10 cellular contexts compared by ENCODE assay signal in genomic region chr11:10658621-10659338, GRCh38. TPM values are rescaled to one million over a fixed set of nuclear protein-coding genes. Genes with fewer than 3 reads are reported as not detected.
DNase-seq lines count a peak whose midpoint lies in the region; ATAC-seq, FAIRE-seq and TF ChIP-seq lines count a peak whose summit lies in the region.
"Had no signal": no experiment of that assay in that cellular context is flagged by ENCODE, and none has a peak within 500 bp of the region (broad histone marks: within the 10 kb centered on the region; RNA-seq: fewer than 3 reads in every experiment).

No MANE protein-coding gene starts in this region.

- H3K36me3 ChIP-seq in GM23338 (ENCODE audit: insufficient read depth) (no peaks in the 10 kb centered on the region), keratinocyte (ENCODE audit: control insufficient read depth in 2 of 2, extremely low read depth in 1 of 2, insufficient read depth in 2 of 2, low read length in 2 of 2) (no peaks in the 10 kb centered on the region)

- H3K9me3 Mint-ChIP-seq in GM23338 = no peaks in the 10 kb centered on the region
- H3K9me3 Mint-ChIP-seq in WTC11 = no peaks in the 10 kb centered on the region
- no peaks in the 10 kb centered on the region for H3K9me3 Mint-ChIP-seq in stimulated activated effector memory CD8-positive, alpha-beta T cell treated with anti-CD3 and anti-CD28 coated beads, Interleukin-12 subunit alpha, Interleukin-12 subunit beta, amount 100 ng/mL, for 72 hours
- no peaks in the 10 kb centered on the region for H3K9me3 Mint-ChIP-seq in activated CD4-positive, alpha-beta T cell treated with anti-CD3 and anti-CD28 coated beads for 36 hours (ENCODE audit: low read depth)

- H3K79me2 ChIP-seq in GM23338 (replicated peaks; ENCODE audit: insufficient read depth) (no peaks in the 10 kb centered on the region), keratinocyte (ENCODE audit: control insufficient read depth, insufficient read depth, low read length) (no peaks in the 10 kb centered on the region)

- H3K9ac ChIP-seq in keratinocyte (ENCODE audit: control insufficient read depth, extremely low read depth, insufficient read depth, low read length) = peak overlapping the region; percentile 24

- H3K9me2 ChIP-seq in GM23338 (ENCODE audit: insufficient read depth) = no peaks in the 10 kb centered on the region; the same call in 1 of the 2 replicates

- no peak for FAIRE-seq in keratinocyte (lab: Jason Lieb, UNC)

- no peak; the same call in 2 of the 3 replicates for ATAC-seq in GM23338
- ATAC-seq in WTC11 = no peak
- no peak for ATAC-seq in stimulated activated effector memory CD8-positive, alpha-beta T cell treated with anti-CD3 and anti-CD28 coated beads, Interleukin-12 subunit alpha, Interleukin-12 subunit beta, amount 100 ng/mL, for 72 hours
- ATAC-seq in activated CD4-positive, alpha-beta T cell treated with anti-CD3 and anti-CD28 coated beads for 36 hours = no peak

- H3K4me2 ChIP-seq in GM23338 = no peak overlapping the region
- peak overlapping the region; percentile 42 for H3K4me2 ChIP-seq in keratinocyte (ENCODE audit: control insufficient read depth, extremely low read depth, insufficient read depth, low read depth, low read length)

- no peaks in the 10 kb centered on the region for H4K20me1 ChIP-seq in GM23338 (replicated peaks; ENCODE audit: insufficient read depth)
- H4K20me1 ChIP-seq in keratinocyte (ENCODE audit: control insufficient read depth, extremely low read depth, insufficient read depth, low read length) = no peaks in the 10 kb centered on the region

- dilution Hi-C loops in keratinocyte (cut with MboI; ENCODE audit: extremely low pct_ligation_motif_present, low sequenced_read_pairs) = no loop called here

- H3K4me3 Mint-ChIP-seq in GM23338 = no peak overlapping the region
- no peak overlapping the region for H3K4me3 Mint-ChIP-seq in WTC11
- no peak overlapping the region for H3K4me3 Mint-ChIP-seq in stimulated activated effector memory CD8-positive, alpha-beta T cell treated with anti-CD3 and anti-CD28 coated beads, Interleukin-12 subunit alpha, Interleukin-12 subunit beta, amount 100 ng/mL, for 72 hours
- no peak overlapping the region for H3K4me3 Mint-ChIP-seq in activated CD4-positive, alpha-beta T cell treated with anti-CD3 and anti-CD28 coated beads for 36 hours

- H3K27ac ChIP-seq in GM23338 (ENCODE audit: low read depth) = no peak overlapping the region
- H3K27ac ChIP-seq in keratinocyte (ENCODE audit: control insufficient read depth, insufficient read depth, low read length) = peak overlapping the region; percentile 39

- H3F3A ChIP-seq in GM23338 (replicated peaks; ENCODE audit: low read depth) = no peaks in the 10 kb centered on the region

- intact Hi-C loops in activated CD4-positive, alpha-beta T cell treated with anti-CD3 and anti-CD28 coated beads for 36 hours (cut with DNase I, micrococcal nuclease) = no loop called here

- no peaks in the 10 kb centered on the region for H3K27me3 Mint-ChIP-seq in GM23338 (ENCODE audit: insufficient read depth, low read depth, poor library complexity)
- no peaks in the 10 kb centered on the region; the same call in 1 of the 2 replicates for H3K27me3 Mint-ChIP-seq in WTC11 (ENCODE audit: low read depth)
- no peaks in the 10 kb centered on the region for H3K27me3 Mint-ChIP-seq in activated CD4-positive, alpha-beta T cell treated with anti-CD3 and anti-CD28 coated beads for 36 hours

- DNase-seq in GM23338 (ENCODE audit: low spot score) (no peak), WTC11 (ENCODE audit: low spot score) (no peak), keratinocyte (ENCODE audit: low read depth, low spot score) (no peak), amniotic stem cell (lab: John Stamatoyannopoulos, UW) (no peak), NCI-H82 (lab: John Stamatoyannopoulos, UW) (no peak)
- no peak for DNase-seq in stimulated activated effector memory CD8-positive, alpha-beta T cell treated with anti-CD3 and anti-CD28 coated beads, Interleukin-12 subunit alpha, Interleukin-12 subunit beta, amount 100 ng/mL, for 72 hours (ENCODE audit: low spot score in 2 of 2)
- no peak for DNase-seq in effector CD4-positive, alpha-beta T cell
- no peak for DNase-seq in activated CD4-positive, alpha-beta T cell treated with anti-CD3 and anti-CD28 coated beads for 36 hours
- DNase-seq: activated naive CD4-positive, alpha-beta T cell treated with anti-CD3 and anti-CD28 coated beads, Interleukin-2, amount 50 U/mL, for 16 hours; NCI-H2081 had no signal

- no peaks in the 10 kb centered on the region for H3K9me1 ChIP-seq in keratinocyte (ENCODE audit: control insufficient read depth, extremely low read depth, insufficient read depth, low read length)

- H3K4me1 ChIP-seq in GM23338 (ENCODE audit: insufficient read depth) = no peaks in the 10 kb centered on the region
- peaks cover 44% of the 10 kb centered on the region for H3K4me1 ChIP-seq in keratinocyte (ENCODE audit: control insufficient read depth, extremely low read depth, insufficient read depth, low read length)

- POLR2A ChIA-PET in WTC11 (lab: Charles Lee) = no interaction called here
- POLR2A ChIA-PET in activated CD4-positive, alpha-beta T cell treated with anti-CD3 and anti-CD28 coated beads for 36 hours (lab: Charles Lee) = no interaction called here

- H3K27ac Mint-ChIP-seq in GM23338 = peak overlapping the region; percentile 26; the same call in 1 of the 2 replicates
- peak overlapping the region; percentile 36; the same call in 1 of the 2 replicates for H3K27ac Mint-ChIP-seq in WTC11
- peak overlapping the region; percentile 60 for H3K27ac Mint-ChIP-seq in stimulated activated effector memory CD8-positive, alpha-beta T cell treated with anti-CD3 and anti-CD28 coated beads, Interleukin-12 subunit alpha, Interleukin-12 subunit beta, amount 100 ng/mL, for 72 hours
- no peak overlapping the region for H3K27ac Mint-ChIP-seq in activated CD4-positive, alpha-beta T cell treated with anti-CD3 and anti-CD28 coated beads for 36 hours

- H3K27me3 ChIP-seq in GM23338 (ENCODE audit: insufficient read depth) (no peaks in the 10 kb centered on the region), keratinocyte (ENCODE audit: control insufficient read depth, extremely low read depth, insufficient read depth, low read length) (no peaks in the 10 kb centered on the region)

- H3K4me3 ChIP-seq in GM23338 (no peak overlapping the region), keratinocyte (ENCODE audit: control insufficient read depth in 2 of 3, extremely low read depth in 1 of 3, insufficient read depth in 2 of 3, low read depth in 1 of 3, low read length in 3 of 3) (no peak overlapping the region)

- peaks cover 3% of the 10 kb centered on the region; the same call in 2 of the 3 replicates for H3K4me1 Mint-ChIP-seq in GM23338
- H3K4me1 Mint-ChIP-seq in WTC11 = no peaks in the 10 kb centered on the region
- peaks cover 36% of the 10 kb centered on the region for H3K4me1 Mint-ChIP-seq in stimulated activated effector memory CD8-positive, alpha-beta T cell treated with anti-CD3 and anti-CD28 coated beads, Interleukin-12 subunit alpha, Interleukin-12 subunit beta, amount 100 ng/mL, for 72 hours
- H3K4me1 Mint-ChIP-seq in activated CD4-positive, alpha-beta T cell treated with anti-CD3 and anti-CD28 coated beads for 36 hours = peaks cover 24% of the 10 kb centered on the region

- no peaks in the 10 kb centered on the region for H3K9me3 ChIP-seq in keratinocyte (ENCODE audit: control insufficient read depth, low read depth, low read length)

- CTCF ChIA-PET in WTC11 (lab: Charles Lee) = interaction anchor here (1.7 kb wide), 1 partner anchor 119 kb away, joined by 3 read pairs; no protein-coding TSS in a partner anchor
- CTCF ChIA-PET in activated CD4-positive, alpha-beta T cell treated with anti-CD3 and anti-CD28 coated beads for 36 hours (lab: Charles Lee) = interaction anchor here (1.1 to 1.6 kb wide), 2 partner anchors 113 to 252 kb away, joined by 3 read pairs; no protein-coding TSS in a partner anchor

- no peaks in the 10 kb centered on the region for H3K36me3 Mint-ChIP-seq in GM23338 (ENCODE audit: low read depth)
- H3K36me3 Mint-ChIP-seq in WTC11 = no peaks in the 10 kb centered on the region
- no peaks in the 10 kb centered on the region for H3K36me3 Mint-ChIP-seq in stimulated activated effector memory CD8-positive, alpha-beta T cell treated with anti-CD3 and anti-CD28 coated beads, Interleukin-12 subunit alpha, Interleukin-12 subunit beta, amount 100 ng/mL, for 72 hours
- no peaks in the 10 kb centered on the region for H3K36me3 Mint-ChIP-seq in activated CD4-positive, alpha-beta T cell treated with anti-CD3 and anti-CD28 coated beads for 36 hours (ENCODE audit: low read depth)

- H2AFZ ChIP-seq in GM23338 (no peak overlapping the region), keratinocyte (ENCODE audit: control insufficient read depth, low read length) (peak overlapping the region; percentile 50)

- TF ChIP-seq CTCF in GM23338 (conservative IDR thresholded peaks at IDR 0.05; ENCODE audit: low read depth in 2 of 2) = no peak
- TF ChIP-seq CTCF in WTC11 (IDR thresholded peaks at IDR 0.05) = no peak
- TF ChIP-seq CTCF in keratinocyte (optimal IDR thresholded peaks at IDR 0.05 in 1 of 3, IDR thresholded peaks at IDR 0.05 in 1 of 3, conservative IDR thresholded peaks at IDR 0.05 in 1 of 3; ENCODE audit: extremely low read depth in 1 of 3, insufficient read depth in 2 of 3, low read length in 3 of 3) = no peak

TF ChIP-seq in GM23338, 12 proteins besides CTCF, POLR2A, EP300 and RAD21 (continues in another document):
- TF ChIP-seq POLR2AphosphoS5 (IDR thresholded peaks at IDR 0.05; ENCODE audit: low read depth) = no peak

TF ChIP-seq in WTC11, 78 proteins besides CTCF, POLR2A, EP300 and RAD21:
- no peak for TF ChIP-seq ATF3 (CRISPR knock-in tag; conservative IDR thresholded peaks at IDR 0.05)

RNA-seq across cellular contexts. Expression of gene IRAG1, which starts 34.8 kb away (rescaled TPM):
- 2.5 and 2.7 TPM in 2 replicates for total RNA-seq in GM23338 (2014; rRNA removed; shearing (Covaris generic))
- polyA plus RNA-seq in GM23338 (2016; fragmentation: Nextera tagmentation; extraction: Ambion mirVana) (1.5 and 2.7 TPM in 2 replicates), keratinocyte (0.37 to 0.71 TPM (median 0.51 TPM) in 3 replicates)
- total RNA-seq in WTC11 (2021) = 2.8 to 5.2 TPM (median 3.9 TPM) in 3 replicates
- 0.70 TPM for polyA plus RNA-seq in keratinocyte (2011; ENCODE audit: low read depth)
- 0.30 and 0.64 TPM in 2 replicates for polyA plus RNA-seq in keratinocyte (2011; cell fraction: cytosol; rRNA removed)
- polyA plus RNA-seq in keratinocyte (2011; cell fraction: nucleus; rRNA removed) = 0.57 and 0.60 TPM in 2 replicates
- polyA plus RNA-seq in keratinocyte (2012; ENCODE audit: low replicate concordance) = 0.23 and 0.75 TPM in 2 replicates
- polyA minus RNA-seq in keratinocyte = 0.33 to 0.99 TPM (median 0.83 TPM) in 3 replicates
- 0.38 TPM for polyA minus RNA-seq in keratinocyte (2011; cell fraction: cytosol; rRNA and poly(A)+ RNA removed)
- polyA minus RNA-seq in keratinocyte (2011; cell fraction: nucleus; rRNA and poly(A)+ RNA removed) = 0.32 and 1.8 TPM in 2 replicates
- total RNA-seq in activated CD4-positive, alpha-beta T cell treated with anti-CD3 and anti-CD28 coated beads for 36 hours = not detected
